8 cellular contexts compared by ENCODE assay signal in the genomic region with DNA sequence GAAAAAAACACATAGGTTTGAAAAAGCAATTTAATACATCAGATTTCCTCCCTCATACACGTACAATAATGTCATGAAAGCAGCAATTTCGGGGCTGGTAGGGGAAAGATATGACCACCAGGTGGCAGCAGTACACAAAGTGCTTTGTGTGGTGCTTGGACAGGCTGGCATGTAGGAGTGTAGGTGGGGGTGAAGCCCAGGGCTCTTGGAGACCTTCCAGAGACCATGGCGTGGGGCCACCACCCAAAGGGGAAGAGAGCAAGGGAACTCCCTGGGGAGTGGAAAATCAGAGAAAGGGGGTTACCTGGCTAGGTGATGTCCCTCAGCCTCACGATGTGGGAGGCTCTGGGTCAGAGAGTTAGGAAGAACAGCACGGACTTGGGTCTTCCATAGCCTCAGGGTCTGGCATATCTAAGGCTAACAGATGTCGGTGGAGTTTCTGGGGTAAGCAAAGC. TPM values are rescaled to one million over a fixed set of nuclear protein-coding genes. Genes with fewer than 3 reads are reported as not detected.
A peak's percentile ranks its signal among the peaks of the same experiment; 100 is the strongest.
DNase-seq lines count a peak whose midpoint lies in the region; ATAC-seq, FAIRE-seq and TF ChIP-seq lines count a peak whose summit lies in the region.

No MANE protein-coding gene starts in this region.

- no peak overlapping the region for H3K27ac Mint-ChIP-seq in WTC11

- POLR2A ChIA-PET in WTC11 (lab: Charles Lee) = no interaction called here

- H3K4me3 ChIP-seq in bronchial epithelial cell (ENCODE audit: low read depth, low read length) = no peak overlapping the region

- CTCF ChIA-PET in WTC11 (lab: Charles Lee) = interaction anchor here (1.2 to 1.6 kb wide), 2 partner anchors 73 to 138 kb away, joined by 3 to 6 read pairs; no protein-coding TSS in a partner anchor

- FAIRE-seq in bronchial epithelial cell (lab: Jason Lieb, UNC) = no peak

- no peaks in the 10 kb centered on the region for H3K27me3 ChIP-seq in bronchial epithelial cell (ENCODE audit: control insufficient read depth, insufficient read depth, low read length)

- peaks cover 9% of the 10 kb centered on the region for H3K4me1 Mint-ChIP-seq in WTC11

- peaks cover 18% of the 10 kb centered on the region for H3K9me3 Mint-ChIP-seq in WTC11

- peak; percentile 83 for TF ChIP-seq CTCF in WTC11 (IDR thresholded peaks at IDR 0.05)
- peak; percentile 80 for TF ChIP-seq CTCF in bronchial epithelial cell (IDR thresholded peaks at IDR 0.05; ENCODE audit: insufficient read depth, low read length, severe bottlenecking)

- no peak overlapping the region for H3K4me3 Mint-ChIP-seq in WTC11

- ATAC-seq in GM18870 (IDR thresholded peaks at IDR 0.05; ENCODE audit: unreplicated experiment) (peak; percentile 65), HG03108 (IDR thresholded peaks at IDR 0.05; ENCODE audit: unreplicated experiment) (peak; percentile 52), WTC11 (peak; percentile 98)

- DNase-seq in Ammon's horn (ENCODE audit: low spot score) (peak; percentile 85), NCI-H226 (peak; percentile 53), WTC11 (ENCODE audit: low spot score) (peak; percentile 79), bronchial epithelial cell (ENCODE audit: low read depth) (peak; percentile 64), kidney tubule cell (ENCODE audit: low spot score) (peak; percentile 79)
- DNase-seq in stimulated activated CD4-positive, alpha-beta T cell treated with anti-CD3 and anti-CD28 coated beads, Interleukin-4, amount 100 ng/mL, for 24 hours = peak; percentile 66

- no peaks in the 10 kb centered on the region for H3K36me3 ChIP-seq in bronchial epithelial cell (ENCODE audit: control insufficient read depth, insufficient read depth, low read length)

- peaks cover 3% of the 10 kb centered on the region; the same call in 1 of the 2 replicates for H3K27me3 Mint-ChIP-seq in WTC11 (ENCODE audit: low read depth)

- peaks cover 3% of the 10 kb centered on the region for H3K36me3 Mint-ChIP-seq in WTC11

TF ChIP-seq in WTC11, 78 proteins besides CTCF, POLR2A, EP300 and RAD21:
- no peak for TF ChIP-seq ZNF416 (CRISPR knock-in tag; IDR thresholded peaks at IDR 0.05)
- TF ChIP-seq FOXK1 (CRISPR knock-in tag; IDR thresholded peaks at IDR 0.05) = no peak
- no peak for TF ChIP-seq SMAD3 (CRISPR knock-in tag; IDR thresholded peaks at IDR 0.05; ENCODE audit: borderline replicate concordance)
- TF ChIP-seq NFATC4 (CRISPR knock-in tag; IDR thresholded peaks at IDR 0.05) = no peak
- no peak for TF ChIP-seq KAT7 (CRISPR knock-in tag; IDR thresholded peaks at IDR 0.05; ENCODE audit: borderline replicate concordance)
- TF ChIP-seq CDX4 (CRISPR knock-in tag; IDR thresholded peaks at IDR 0.05; ENCODE audit: borderline replicate concordance) = no peak
- no peak for TF ChIP-seq ZNF425 (CRISPR knock-in tag; conservative IDR thresholded peaks at IDR 0.05)
- no peak for TF ChIP-seq ZNF263 (CRISPR knock-in tag; IDR thresholded peaks at IDR 0.05; ENCODE audit: low read depth)
- TF ChIP-seq, protein P1, sequence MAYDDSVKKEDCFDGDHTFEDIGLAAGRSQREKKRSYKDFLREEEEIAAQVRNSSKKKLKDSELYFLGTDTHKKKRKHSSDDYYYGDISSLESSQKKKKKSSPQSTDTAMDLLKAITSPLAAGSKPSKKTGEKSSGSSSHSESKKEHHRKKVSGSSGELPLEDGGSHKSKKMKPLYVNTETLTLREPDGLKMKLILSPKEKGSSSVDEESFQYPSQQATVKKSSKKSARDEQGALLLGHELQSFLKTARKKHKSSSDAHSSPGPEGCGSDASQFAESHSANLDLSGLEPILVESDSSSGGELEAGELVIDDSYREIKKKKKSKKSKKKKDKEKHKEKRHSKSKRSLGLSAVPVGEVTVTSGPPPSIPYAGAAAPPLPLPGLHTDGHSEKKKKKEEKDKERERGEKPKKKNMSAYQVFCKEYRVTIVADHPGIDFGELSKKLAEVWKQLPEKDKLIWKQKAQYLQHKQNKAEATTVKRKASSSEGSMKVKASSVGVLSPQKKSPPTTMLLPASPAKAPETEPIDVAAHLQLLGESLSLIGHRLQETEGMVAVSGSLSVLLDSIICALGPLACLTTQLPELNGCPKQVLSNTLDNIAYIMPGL (CRISPR knock-in tag; IDR thresholded peaks at IDR 0.05) = no peak
- no peak for TF ChIP-seq NFYB (CRISPR knock-in tag; conservative IDR thresholded peaks at IDR 0.05; ENCODE audit: low read depth)
- no peak for TF ChIP-seq RORB (CRISPR knock-in tag; IDR thresholded peaks at IDR 0.05)
- TF ChIP-seq ZNF396 (CRISPR knock-in tag; IDR thresholded peaks at IDR 0.05; ENCODE audit: borderline replicate concordance) = no peak
- TF ChIP-seq, protein P2, sequence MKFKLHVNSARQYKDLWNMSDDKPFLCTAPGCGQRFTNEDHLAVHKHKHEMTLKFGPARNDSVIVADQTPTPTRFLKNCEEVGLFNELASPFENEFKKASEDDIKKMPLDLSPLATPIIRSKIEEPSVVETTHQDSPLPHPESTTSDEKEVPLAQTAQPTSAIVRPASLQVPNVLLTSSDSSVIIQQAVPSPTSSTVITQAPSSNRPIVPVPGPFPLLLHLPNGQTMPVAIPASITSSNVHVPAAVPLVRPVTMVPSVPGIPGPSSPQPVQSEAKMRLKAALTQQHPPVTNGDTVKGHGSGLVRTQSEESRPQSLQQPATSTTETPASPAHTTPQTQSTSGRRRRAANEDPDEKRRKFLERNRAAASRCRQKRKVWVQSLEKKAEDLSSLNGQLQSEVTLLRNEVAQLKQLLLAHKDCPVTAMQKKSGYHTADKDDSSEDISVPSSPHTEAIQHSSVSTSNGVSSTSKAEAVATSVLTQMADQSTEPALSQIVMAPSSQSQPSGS (CRISPR knock-in tag; IDR thresholded peaks at IDR 0.05; ENCODE audit: borderline replicate concordance, low read depth) = no peak
- no peak for TF ChIP-seq NR1H2 (CRISPR knock-in tag; IDR thresholded peaks at IDR 0.05)
- no peak for TF ChIP-seq ATF6 (CRISPR knock-in tag; IDR thresholded peaks at IDR 0.05)
- TF ChIP-seq SP1 (CRISPR knock-in tag; conservative IDR thresholded peaks at IDR 0.05) = no peak
- TF ChIP-seq, protein P3, sequence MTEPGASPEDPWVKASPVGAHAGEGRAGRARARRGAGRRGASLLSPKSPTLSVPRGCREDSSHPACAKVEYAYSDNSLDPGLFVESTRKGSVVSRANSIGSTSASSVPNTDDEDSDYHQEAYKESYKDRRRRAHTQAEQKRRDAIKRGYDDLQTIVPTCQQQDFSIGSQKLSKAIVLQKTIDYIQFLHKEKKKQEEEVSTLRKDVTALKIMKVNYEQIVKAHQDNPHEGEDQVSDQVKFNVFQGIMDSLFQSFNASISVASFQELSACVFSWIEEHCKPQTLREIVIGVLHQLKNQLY (CRISPR knock-in tag; IDR thresholded peaks at IDR 0.05) = no peak
- TF ChIP-seq TP53 (CRISPR knock-in tag; IDR thresholded peaks at IDR 0.05) = no peak
- TF ChIP-seq EMX1 (CRISPR knock-in tag; IDR thresholded peaks at IDR 0.05) = no peak
- no peak for TF ChIP-seq RELA (CRISPR knock-in tag; IDR thresholded peaks at IDR 0.05; ENCODE audit: borderline replicate concordance)

RNA-seq across cellular contexts. Expression of gene CCNA1, which starts 11.8 kb away (rescaled TPM):
- total RNA-seq in WTC11 (2021) = 2.7 to 3.8 TPM (median 3.4 TPM) in 3 replicates
- total RNA-seq in bronchial epithelial cell = 106 and 133 TPM in 2 replicates

Comparison
In these comparisons a context has a peak if more than half of its experiments do, and no peak if none do; other contexts are left out.
1. RNA of gene CCNA1, which starts 11.8 kb away (total RNA-seq): 106 to 133 TPM in bronchial epithelial cell; 2.7 to 3.8 TPM in WTC11; every median in the first group is over 10 times any median in the second.
2. Peak in every context shown above with its lines, with median percentiles within 50 percentile points of each other: DNase-seq and ATAC-seq.